In the genomic region with DNA sequence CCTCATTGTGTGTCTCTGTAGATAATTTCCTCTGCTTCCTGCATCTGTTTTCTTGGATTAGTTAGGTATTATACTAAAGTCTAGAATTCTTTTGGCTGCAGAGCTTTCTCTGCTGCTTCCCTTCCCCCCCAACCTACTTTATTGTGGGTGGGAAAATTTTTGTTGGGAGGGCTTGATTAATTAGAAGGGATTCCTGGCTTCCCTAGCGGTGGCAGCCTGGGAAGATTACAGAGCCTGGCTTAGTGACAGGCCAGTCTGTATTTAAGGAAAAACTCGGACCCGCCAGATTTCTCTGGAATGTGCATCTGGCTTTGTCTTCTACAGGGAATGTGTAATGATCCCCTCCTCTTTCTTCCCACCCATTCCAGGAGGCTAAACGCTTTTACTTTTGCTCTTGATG, we compare ENCODE assay signal across 18 cellular contexts. TPM values are rescaled to one million over a fixed set of nuclear protein-coding genes. Genes with fewer than 3 reads are reported as not detected.
DNase-seq lines count a peak whose midpoint lies in the region; ATAC-seq, FAIRE-seq and TF ChIP-seq lines count a peak whose summit lies in the region.
"Had no signal": no experiment of that assay in that cellular context is flagged by ENCODE, and none has a peak within 500 bp of the region (broad histone marks: within the 10 kb centered on the region; RNA-seq: fewer than 3 reads in every experiment).

No MANE protein-coding gene starts in this region.

- H3K9me3 Mint-ChIP-seq in GM23338: peaks cover 13% of the 10 kb centered on the region
- H3K9me3 Mint-ChIP-seq in astrocyte (ENCODE audit: unreplicated experiment): peaks cover 3% of the 10 kb centered on the region
- H3K9me3 Mint-ChIP-seq in osteocyte (ENCODE audit: unreplicated experiment): peaks cover 13% of the 10 kb centered on the region

- no peak overlapping the region for H3K9ac ChIP-seq in astrocyte (ENCODE audit: low read length)

- H3K36me3 ChIP-seq in GM23338 (ENCODE audit: insufficient read depth): no peaks in the 10 kb centered on the region
- H3K36me3 ChIP-seq in astrocyte (ENCODE audit: insufficient read depth, low read length): no peaks in the 10 kb centered on the region
- peaks cover 0 to 11% (median 0%) of the 10 kb centered on the region in 6 donors for H3K36me3 ChIP-seq in spleen

- H3K79me2 ChIP-seq in GM23338 (replicated peaks; ENCODE audit: insufficient read depth) (peaks cover 10% of the 10 kb centered on the region), astrocyte (ENCODE audit: insufficient read depth, low read length) (no peaks in the 10 kb centered on the region)

- H3K4me3 Mint-ChIP-seq in GM23338: peak overlapping the region; percentile 52
- H3K4me3 Mint-ChIP-seq in astrocyte (ENCODE audit: unreplicated experiment): peak overlapping the region; percentile 62
- peak overlapping the region; percentile 64 for H3K4me3 Mint-ChIP-seq in osteocyte (ENCODE audit: unreplicated experiment)
- H3K4me3 Mint-ChIP-seq: B cell had no signal

- TF ChIP-seq POLR2A in spleen (IDR thresholded peaks at IDR 0.05): no peak

- H3K9me3 ChIP-seq in astrocyte (ENCODE audit: insufficient read depth, low read depth, low read length) (no peaks in the 10 kb centered on the region), spleen (peaks cover 0 to 6% (median 0%) of the 10 kb centered on the region in 8 donors)

- H3K27me3 ChIP-seq in GM23338 (ENCODE audit: insufficient read depth) (no peaks in the 10 kb centered on the region), astrocyte (ENCODE audit: insufficient read depth, low read length) (no peaks in the 10 kb centered on the region), spleen (replicated peaks in 1 of 7) (no peaks in the 10 kb centered on the region)

- H3K27me3 Mint-ChIP-seq in GM23338 (ENCODE audit: insufficient read depth, low read depth, poor library complexity): no peaks in the 10 kb centered on the region
- H3K27me3 Mint-ChIP-seq in astrocyte (ENCODE audit: low read depth, unreplicated experiment): no peaks in the 10 kb centered on the region
- no peaks in the 10 kb centered on the region for H3K27me3 Mint-ChIP-seq in osteocyte (ENCODE audit: unreplicated experiment)
- H3K27me3 Mint-ChIP-seq: B cell had no signal

- 73 to 84% (median 75%) methylated on average over 4 of the region's 4 CpGs for WGBS in spleen, 5 donors

- H3K4me1 ChIP-seq in GM23338 (ENCODE audit: insufficient read depth) (peaks cover 56% of the 10 kb centered on the region), astrocyte (ENCODE audit: insufficient read depth, low read length) (peaks cover 8% of the 10 kb centered on the region), spleen (peaks cover 0 to 55% (median 11%) of the 10 kb centered on the region in 6 donors)

- FAIRE-seq in astrocyte (lab: Jason Lieb, UNC): no peak
- FAIRE-seq: K562 had no signal

- no peak overlapping the region for H2AFZ ChIP-seq in GM23338
- no peak overlapping the region for H2AFZ ChIP-seq in astrocyte (ENCODE audit: low read depth, low read length)

- H3K4me3 ChIP-seq in GM23338 (peak overlapping the region; percentile 23; the same call in 1 of the 2 replicates), astrocyte (ENCODE audit: insufficient read depth, low read depth, low read length) (no peak overlapping the region), spleen (no peak overlapping the region)
- H3K4me3 ChIP-seq: K562 had no signal

- peaks cover 69% of the 10 kb centered on the region for H3K4me1 Mint-ChIP-seq in GM23338
- H3K4me1 Mint-ChIP-seq in astrocyte (ENCODE audit: low read depth, unreplicated experiment): peaks cover 45% of the 10 kb centered on the region
- peaks cover 43% of the 10 kb centered on the region for H3K4me1 Mint-ChIP-seq in osteocyte (ENCODE audit: unreplicated experiment)
- H3K4me1 Mint-ChIP-seq: B cell had no signal

- H4K20me1 ChIP-seq in GM23338 (replicated peaks; ENCODE audit: insufficient read depth) (no peaks in the 10 kb centered on the region), astrocyte (ENCODE audit: insufficient read depth, low read length) (no peaks in the 10 kb centered on the region)

- peak; percentile 87 for DNase-seq in GM23338 (ENCODE audit: low spot score)
- peak; percentile 75 for DNase-seq in astrocyte (ENCODE audit: low read depth)
- no peak for DNase-seq in left cardiac atrium
- DNase-seq in osteocyte (ENCODE audit: extremely low spot score, unreplicated experiment): no peak
- no peak for DNase-seq in RKO (ENCODE audit: low spot score)
- DNase-seq in NCI-H1092 (lab: John Stamatoyannopoulos, UW): no peak
- no peak for DNase-seq in spleen
- DNase-seq in omental fat pad (ENCODE audit: low spot score): no peak
- DNase-seq: activated CD4-positive, alpha-beta T cell treated with anti-CD3 and anti-CD28 coated beads for 48 hours; activated effector memory CD4-positive, alpha-beta T cell treated with Interleukin-2 at 50 U/mL for 16 hours; foreskin fibroblast; left colon; NCI-H2029 treated with DMSO at 0.1 percent for 48 hours; NK-92 treated with Interleukin-12 subunit alpha and Interleukin-12 subunit beta, amount 100 ng/mL, for 24 hours; stimulated activated CD4-positive, alpha-beta T cell treated with anti-CD3 and anti-CD28 coated beads, Interleukin-4, amount 100 ng/mL, for 4 hours; stimulated activated naive CD4-positive, alpha-beta T cell treated with Interleukin-2 at 50 U/mL for 16 hours had no signal

- ATAC-seq in GM23338 (peak; percentile 87), left cardiac atrium (peak; percentile 38 to 43), omental fat pad (ENCODE audit: low FRiP score) (no peak)
- ATAC-seq: K562, left colon had no signal

- no peaks in the 10 kb centered on the region for H3F3A ChIP-seq in GM23338 (replicated peaks; ENCODE audit: low read depth)

- H3K4me2 ChIP-seq in GM23338 (peak overlapping the region; percentile 59), astrocyte (ENCODE audit: low read length) (peak overlapping the region; percentile 30)

- H3K9me2 ChIP-seq in GM23338 (ENCODE audit: insufficient read depth): no peaks in the 10 kb centered on the region

- H3K36me3 Mint-ChIP-seq in GM23338 (ENCODE audit: low read depth) (peaks cover 25% of the 10 kb centered on the region), astrocyte (ENCODE audit: low read depth, unreplicated experiment) (peaks cover 2% of the 10 kb centered on the region), osteocyte (ENCODE audit: unreplicated experiment) (peaks cover 11% of the 10 kb centered on the region)

- intact Hi-C loops in left cardiac atrium (cut with DNase I) (loop anchor here in 1 of 2 donors (10.0 kb wide), 1 partner anchor 208 kb away; the partner anchor contains the start of gene JAG1), spleen (cut with DNase I; ENCODE audit: low total_unique reads) (no loop called here)

- H3K27ac ChIP-seq in GM23338 (ENCODE audit: low read depth) (peak overlapping the region; percentile 90), astrocyte (ENCODE audit: low read depth, low read length) (no peak overlapping the region), spleen (peak overlapping the region in 1 of 8 donors; percentile 3)

- H3K27ac Mint-ChIP-seq in GM23338 (peak overlapping the region; percentile 97), astrocyte (ENCODE audit: unreplicated experiment) (peak overlapping the region; percentile 96), osteocyte (ENCODE audit: unreplicated experiment) (peak overlapping the region; percentile 92)
- H3K27ac Mint-ChIP-seq: B cell had no signal

- no peak for TF ChIP-seq CTCF in GM23338 (conservative IDR thresholded peaks at IDR 0.05; ENCODE audit: low read depth in 2 of 2)
- no peak for TF ChIP-seq CTCF in astrocyte (IDR thresholded peaks at IDR 0.05; ENCODE audit: insufficient read depth, low read depth, low read length)
- TF ChIP-seq CTCF in osteocyte (IDR thresholded peaks at IDR 0.05): no peak
- no peak for TF ChIP-seq CTCF in spleen (IDR thresholded peaks at IDR 0.05 in 8 of 11, conservative IDR thresholded peaks at IDR 0.05 in 3 of 11)
- no peak for TF ChIP-seq CTCF in omental fat pad (IDR thresholded peaks at IDR 0.05)

RNA-seq across cellular contexts. Expression of gene SLX4IP, which starts 31.2 kb away (rescaled TPM):
- total RNA-seq in GM23338 (2014; rRNA removed; shearing (Covaris generic)): 7.9 and 9.8 TPM in 2 replicates
- polyA plus RNA-seq in GM23338 (2016; fragmentation: Nextera tagmentation; extraction: Ambion mirVana) (6.5 and 9.1 TPM in 2 replicates), spleen (1 to 10 TPM; 2.8 to 2.9 (median 2.8) TPM)
- total RNA-seq in astrocyte (4.7 and 5.3 TPM in 2 replicates), left cardiac atrium (1 to 10 TPM; 1.7 to 3.1 TPM), osteocyte (5.4 and 6.0 TPM in 2 replicates), spleen (1 to 10 TPM; 4.1 to 9.0 (median 6.2) TPM), omental fat pad (1 to 10 TPM; 2.0 to 3.4 (median 3.3) TPM)

RNA-seq across cellular contexts. Expression of gene MKKS, which starts 32.3 kb away (rescaled TPM):
- 16.7 and 21.4 TPM in 2 replicates for total RNA-seq in GM23338 (2014; rRNA removed; shearing (Covaris generic))
- 13.4 and 13.5 TPM in 2 replicates for polyA plus RNA-seq in GM23338 (2016; fragmentation: Nextera tagmentation; extraction: Ambion mirVana)
- 13.4 and 14.2 TPM in 2 replicates for total RNA-seq in astrocyte
- total RNA-seq in left cardiac atrium: 10 to 100 TPM; 26.4 to 26.8 TPM
- total RNA-seq in osteocyte: 13.0 and 14.7 TPM in 2 replicates
- total RNA-seq in spleen: 10 to 100 TPM; 10.4 to 18.8 (median 13.6) TPM
- polyA plus RNA-seq in spleen: 10 to 100 TPM; 11.7 to 16.3 (median 14.3) TPM
- 10 to 100 TPM in 3 of 4 donors, 1 to 10 TPM in 1; 7.7 to 25.5 (median 12.5) TPM for total RNA-seq in omental fat pad

Comparison
In these comparisons a context has a peak if more than half of its experiments do, and no peak if none do; other contexts are left out.
1. DNase-seq: peak in GM23338 (single experiment) and astrocyte (single experiment); none in left cardiac atrium (single experiment), osteocyte (single experiment), RKO (single experiment), NCI-H1092 (single experiment), spleen (single experiment) and omental fat pad (single experiment).
2. Peak in every context shown above with its lines, with median percentiles within 50 percentile points of each other: H3K27ac Mint-ChIP-seq and H3K4me3 Mint-ChIP-seq.